Comparison of ENCODE assay signal across 3 cellular contexts in genomic region chr22:39345231-39345630, GRCh38.
TF ChIP-seq lines count a peak whose summit lies in the region.

No MANE protein-coding gene starts in this region.

TF ChIP-seq in IMR-90, 13 proteins besides CTCF, POLR2A, EP300 and RAD21:
- TF ChIP-seq BHLHE40 (IDR thresholded peaks at IDR 0.05; ENCODE audit: low read depth, low read length) (no peak), ELK1 (IDR thresholded peaks at IDR 0.05; ENCODE audit: borderline replicate concordance, low read depth, low read length) (no peak), MXI1 (IDR thresholded peaks at IDR 0.05; ENCODE audit: borderline replicate concordance, low read depth, low read length) (no peak), CEBPB (IDR thresholded peaks at IDR 0.05; ENCODE audit: low read depth, low read length) (peak; percentile 25; the same call in 1 of the 2 replicates), NFE2L2 (IDR thresholded peaks at IDR 0.05; ENCODE audit: low read depth, low read length) (no peak), RCOR1 (IDR thresholded peaks at IDR 0.05; ENCODE audit: insufficient replicate concordance, low read length) (no peak)

TF ChIP-seq in WTC11, 78 proteins besides CTCF, POLR2A, EP300 and RAD21:
- TF ChIP-seq ZNF423 (CRISPR knock-in tag; IDR thresholded peaks at IDR 0.05) (no peak), ZNF121 (CRISPR knock-in tag; IDR thresholded peaks at IDR 0.05) (0 out of 2 replicates have a peak, but pooled peaks have one; percentile 46), GRHL2 (CRISPR knock-in tag; IDR thresholded peaks at IDR 0.05; ENCODE audit: insufficient replicate concordance, severe bottlenecking) (no peak), E2F4 (CRISPR knock-in tag; IDR thresholded peaks at IDR 0.05; ENCODE audit: borderline replicate concordance, low read depth) (no peak), SP1 (CRISPR knock-in tag; conservative IDR thresholded peaks at IDR 0.05) (no peak), CBFB (CRISPR knock-in tag; IDR thresholded peaks at IDR 0.05; ENCODE audit: low read depth) (no peak), ZNF512 (CRISPR knock-in tag; IDR thresholded peaks at IDR 0.05; ENCODE audit: borderline replicate concordance) (no peak), NFYB (CRISPR knock-in tag; conservative IDR thresholded peaks at IDR 0.05; ENCODE audit: low read depth) (no peak)

TF ChIP-seq in H1, 55 proteins besides CTCF, POLR2A, EP300 and RAD21:
- no peak for TF ChIP-seq CBX5 (IDR thresholded peaks at IDR 0.05; ENCODE audit: low read depth, low read length)
- TF ChIP-seq KDM4A (IDR thresholded peaks at IDR 0.05; ENCODE audit: low read depth, low read length, severe bottlenecking): no peak
- no peak for TF ChIP-seq JUN (IDR thresholded peaks at IDR 0.05; ENCODE audit: low read depth, low read length)
- TF ChIP-seq E2F6 (IDR thresholded peaks at IDR 0.05): no peak
- TF ChIP-seq CEBPB (IDR thresholded peaks at IDR 0.05; ENCODE audit: low read depth, low read length): peak; percentile 55; the same call in 1 of the 2 replicates
